In the genomic region with DNA sequence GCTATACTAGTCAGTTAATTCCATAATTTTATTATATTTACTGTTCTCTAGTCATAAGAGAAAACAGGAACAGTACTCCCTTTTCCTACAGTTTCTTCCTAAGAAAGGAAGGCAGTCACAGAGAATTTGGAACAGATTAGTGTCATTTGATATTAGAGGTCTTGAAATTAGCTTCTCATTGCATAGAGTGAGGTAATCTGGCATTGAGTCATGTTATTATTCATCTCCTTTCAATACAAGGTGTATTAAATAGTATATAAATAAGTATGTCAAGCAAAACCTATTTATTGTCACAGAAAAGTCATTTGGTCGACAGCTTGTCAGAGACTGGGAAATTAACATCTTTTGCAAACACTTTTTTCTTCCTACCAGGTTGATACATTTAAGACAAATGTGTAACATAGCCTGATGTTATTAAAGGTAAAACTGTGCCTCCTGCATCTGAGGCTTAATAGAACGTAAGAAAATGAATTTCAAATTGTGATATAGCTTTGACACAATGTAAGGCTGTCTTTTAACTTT, we compare ENCODE assay signal across 21 cellular contexts.
DNase-seq lines count a peak whose midpoint lies in the region; ATAC-seq and TF ChIP-seq lines count a peak whose summit lies in the region.
"Had no signal": no experiment of that assay in that cellular context is flagged by ENCODE, and none has a peak within 500 bp of the region (broad histone marks: within the 10 kb centered on the region; RNA-seq: fewer than 3 reads in every experiment).

No MANE protein-coding gene starts in this region.

- H3K79me2 ChIP-seq in PC-3 (ENCODE audit: low read length) (no peaks in the 10 kb centered on the region), neural cell (replicated peaks; ENCODE audit: insufficient read depth, low read length) (no peaks in the 10 kb centered on the region)

- H3K9ac ChIP-seq in PC-3 (ENCODE audit: low read length) (no peak overlapping the region), neural cell (ENCODE audit: low read length) (no peak overlapping the region)
- H3K9ac ChIP-seq: BLaER1 had no signal

- H3K4me3 Mint-ChIP-seq in natural killer cell: no peak overlapping the region
- H3K4me3 Mint-ChIP-seq: CD14-positive monocyte; CD4-positive, alpha-beta memory T cell; CD4-positive, CD25-positive, alpha-beta regulatory T cell; CD8-positive, alpha-beta memory T cell had no signal

- H3K9me3 Mint-ChIP-seq in natural killer cell: peaks cover 11 to 14% of the 10 kb centered on the region in 2 donors

- no peak overlapping the region for H2AFZ ChIP-seq in PC-3 (ENCODE audit: low read length)
- H2AFZ ChIP-seq in neural cell (ENCODE audit: low read depth, low read length): no peak overlapping the region

- H3F3A ChIP-seq in PC-3 (ENCODE audit: low read length, unreplicated experiment) (no peaks in the 10 kb centered on the region), neural cell (ENCODE audit: insufficient read depth, low read length, poor library complexity, severe bottlenecking) (no peaks in the 10 kb centered on the region)

- no TSS peak for BruUV-seq in PC-3 (replicated peaks; lab: Mats Ljungman, UMichigan)

- H3K27ac ChIP-seq in PC-3 (ENCODE audit: low read length): no peak overlapping the region
- H3K27ac ChIP-seq in RWPE2 (ENCODE audit: poor library complexity, severe bottlenecking): no peak overlapping the region
- no peak overlapping the region for H3K27ac ChIP-seq in neural cell (ENCODE audit: low read length)
- no peak overlapping the region for H3K27ac ChIP-seq in esophagus squamous epithelium
- H3K27ac ChIP-seq: BLaER1 had no signal

- intact Hi-C loops in PC-3 (cut with micrococcal nuclease) (no loop called here), natural killer cell (cut with micrococcal nuclease) (no loop called here), esophagus squamous epithelium (cut with DNase I) (no loop called here)

- H3K4me3 ChIP-seq in PC-3 (ENCODE audit: low read length): no peak overlapping the region
- H3K4me3 ChIP-seq in RWPE2 (ENCODE audit: severe bottlenecking): no peak overlapping the region
- no peak overlapping the region for H3K4me3 ChIP-seq in epithelial cell of esophagus (ENCODE audit: low read length)
- H3K4me3 ChIP-seq in neural cell (ENCODE audit: low read length): no peak overlapping the region
- no peak overlapping the region for H3K4me3 ChIP-seq in esophagus squamous epithelium
- H3K4me3 ChIP-seq: BLaER1 had no signal

- CTCF ChIA-PET in PC-3 (lab: Charles Lee): no interaction called here

- H3K27me3 ChIP-seq in PC-3 (ENCODE audit: low read length) (no peaks in the 10 kb centered on the region), RWPE2 (ENCODE audit: insufficient read depth, poor library complexity, severe bottlenecking) (no peaks in the 10 kb centered on the region), neural cell (ENCODE audit: insufficient read depth, low read depth, low read length) (no peaks in the 10 kb centered on the region), esophagus squamous epithelium (no peaks in the 10 kb centered on the region)
- H3K27me3 ChIP-seq: BE2C, BLaER1 had no signal

- TF ChIP-seq POLR2A in esophagus squamous epithelium (IDR thresholded peaks at IDR 0.05): no peak

- TF ChIP-seq RAD21 in neural cell (conservative IDR thresholded peaks at IDR 0.05): no peak

- peak; percentile 91 for TF ChIP-seq EP300 in neural cell (conservative IDR thresholded peaks at IDR 0.05; ENCODE audit: poor library complexity, severe bottlenecking)

- H3K9me3 ChIP-seq in PC-3 (ENCODE audit: low read length): no peaks in the 10 kb centered on the region
- H3K9me3 ChIP-seq in RWPE2 (ENCODE audit: severe bottlenecking): peaks cover 3% of the 10 kb centered on the region
- H3K9me3 ChIP-seq in neural cell (ENCODE audit: low read length): no peaks in the 10 kb centered on the region
- peaks cover 0 to 4% (median 0%) of the 10 kb centered on the region in 3 donors for H3K9me3 ChIP-seq in esophagus squamous epithelium
- H3K9me3 ChIP-seq: BE2C, Caco-2 had no signal

- no peaks in the 10 kb centered on the region for H3K27me3 Mint-ChIP-seq in natural killer cell (ENCODE audit: low read depth in 2 of 2)
- H3K27me3 Mint-ChIP-seq: CD4-positive, alpha-beta memory T cell; CD4-positive, CD25-positive, alpha-beta regulatory T cell; CD8-positive, alpha-beta memory T cell had no signal

- H3K36me3 ChIP-seq in PC-3 (ENCODE audit: low read depth, low read length): no peaks in the 10 kb centered on the region
- no peaks in the 10 kb centered on the region for H3K36me3 ChIP-seq in RWPE2 (ENCODE audit: low read depth)
- H3K36me3 ChIP-seq in neural cell (ENCODE audit: insufficient read depth, low read length): no peaks in the 10 kb centered on the region
- no peaks in the 10 kb centered on the region for H3K36me3 ChIP-seq in esophagus squamous epithelium
- H3K36me3 ChIP-seq: BE2C, BLaER1 had no signal

- WGBS in esophagus squamous epithelium, 2 donors: 37 to 60% methylated on average over 2 of the region's 2 CpGs

- H3K9me2 ChIP-seq in PC-3 (replicated peaks; ENCODE audit: low read length): no peaks in the 10 kb centered on the region
- no peaks in the 10 kb centered on the region for H3K9me2 ChIP-seq in neural cell (ENCODE audit: insufficient read depth, low read length)

- H4K20me1 ChIP-seq in PC-3 (ENCODE audit: low read length) (no peaks in the 10 kb centered on the region), neural cell (ENCODE audit: insufficient read depth) (no peaks in the 10 kb centered on the region)
- H4K20me1 ChIP-seq: BLaER1 had no signal

- POLR2A ChIA-PET in PC-3 (lab: Charles Lee; ENCODE audit: unreplicated experiment): no interaction called here

- peak; percentile 6 for DNase-seq in PC-3
- DNase-seq in RWPE2 (ENCODE audit: low spot score): no peak
- peak; percentile 54 for DNase-seq in epithelial cell of esophagus (ENCODE audit: low read depth)
- DNase-seq in natural killer cell: no peak
- DNase-seq in COLO668 (lab: John Stamatoyannopoulos, UW; ENCODE audit: unreplicated experiment): no peak
- DNase-seq in esophagus squamous epithelium (lab: John Stamatoyannopoulos, UW): no peak
- DNase-seq: 8988T; ACHN; BE2C; C1 segment of cervical spinal cord; Caco-2; Calu3; CD4-positive, alpha-beta memory T cell; CD4-positive, CD25-positive, alpha-beta regulatory T cell; CD8-positive, alpha-beta memory T cell; DMS79 treated with DMSO at 0.1 percent for 48 hours; GF-D8 had no signal

- ATAC-seq in PC-3 (no peak), RWPE2 (ENCODE audit: low read depth) (peak; percentile 42; the same call in 1 of the 3 replicates), natural killer cell (no peak), HG02970 (IDR thresholded peaks at IDR 0.05; ENCODE audit: low FRiP score, unreplicated experiment) (no peak)

- H3K4me1 ChIP-seq in PC-3 (ENCODE audit: insufficient read depth, low read length) (no peaks in the 10 kb centered on the region), RWPE2 (ENCODE audit: insufficient read depth, poor library complexity, severe bottlenecking) (no peaks in the 10 kb centered on the region), esophagus squamous epithelium (peaks cover 0 to 3% (median 0%) of the 10 kb centered on the region in 3 donors)
- H3K4me1 ChIP-seq: BE2C, BLaER1, Caco-2 had no signal

- H3K4me1 Mint-ChIP-seq in natural killer cell: no peaks in the 10 kb centered on the region
- H3K4me1 Mint-ChIP-seq: CD14-positive monocyte; CD4-positive, alpha-beta memory T cell; CD4-positive, CD25-positive, alpha-beta regulatory T cell; CD8-positive, alpha-beta memory T cell had no signal

- TF ChIP-seq CTCF in PC-3 (conservative IDR thresholded peaks at IDR 0.05; ENCODE audit: low read depth, low read length): no peak
- no peak for TF ChIP-seq CTCF in RWPE2 (IDR thresholded peaks at IDR 0.05; ENCODE audit: poor library complexity, severe bottlenecking)
- TF ChIP-seq CTCF in epithelial cell of esophagus (IDR thresholded peaks at IDR 0.05; ENCODE audit: insufficient read depth, low read depth, low read length, missing control alignments): no peak
- TF ChIP-seq CTCF in neural cell (IDR thresholded peaks at IDR 0.05; ENCODE audit: poor library complexity, severe bottlenecking): no peak
- TF ChIP-seq CTCF in natural killer cell (IDR thresholded peaks at IDR 0.05): no peak
- no peak for TF ChIP-seq CTCF in esophagus squamous epithelium (IDR thresholded peaks at IDR 0.05)

- H3K27ac Mint-ChIP-seq in natural killer cell: no peak overlapping the region
- H3K27ac Mint-ChIP-seq: CD14-positive monocyte; CD4-positive, alpha-beta memory T cell; CD4-positive, CD25-positive, alpha-beta regulatory T cell; CD8-positive, alpha-beta memory T cell had no signal

- H3K36me3 Mint-ChIP-seq in natural killer cell: no peaks in the 10 kb centered on the region
- H3K36me3 Mint-ChIP-seq: CD14-positive monocyte; CD4-positive, alpha-beta memory T cell; CD4-positive, CD25-positive, alpha-beta regulatory T cell; CD8-positive, alpha-beta memory T cell had no signal

- H3K4me2 ChIP-seq in PC-3 (ENCODE audit: low read length) (no peak overlapping the region), neural cell (ENCODE audit: low read length) (no peak overlapping the region)
- H3K4me2 ChIP-seq: BLaER1 had no signal

TF ChIP-seq in neural cell, 6 proteins besides CTCF, POLR2A, EP300 and RAD21:
- TF ChIP-seq TAF1 (IDR thresholded peaks at IDR 0.05; ENCODE audit: low read depth): no peak
- TF ChIP-seq POLR2AphosphoS5 (IDR thresholded peaks at IDR 0.05): peak; percentile 75
- TF ChIP-seq EZH2 (IDR thresholded peaks at IDR 0.05; ENCODE audit: borderline replicate concordance, insufficient read depth, low read length, poor library complexity, severe bottlenecking): no peak
- no peak for TF ChIP-seq MXI1 (conservative IDR thresholded peaks at IDR 0.05; ENCODE audit: poor library complexity, severe bottlenecking)
TF ChIP-seq in neural cell: peak in this region for 1.

Comparison
In these comparisons a context has a peak if more than half of its experiments do, and no peak if none do; other contexts are left out.
1. DNase-seq: peak in PC-3 (single experiment) and epithelial cell of esophagus (single experiment); none in RWPE2 (single experiment), natural killer cell (single experiment), COLO668 (single experiment) and esophagus squamous epithelium (single experiment).